18 cellular contexts compared by ENCODE assay signal in the genomic region with DNA sequence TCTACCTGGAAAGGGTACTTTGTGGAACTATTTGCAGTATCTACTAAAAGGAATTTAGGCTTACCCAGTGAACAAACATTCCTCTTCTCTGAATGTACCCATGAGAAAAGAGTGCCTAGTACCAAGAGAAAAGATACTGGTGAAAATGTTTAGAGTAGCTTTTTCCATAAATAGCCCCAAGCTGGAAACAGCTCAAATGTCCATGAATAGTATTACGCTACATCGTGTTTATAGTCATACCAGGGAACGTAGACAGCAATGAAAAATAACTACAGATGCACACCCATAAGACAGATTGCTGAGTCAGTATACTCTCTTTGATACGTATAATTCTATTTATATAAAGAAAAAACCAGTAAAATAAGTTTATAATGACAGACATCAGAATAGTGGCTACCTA.
DNase-seq lines count a peak whose midpoint lies in the region; ATAC-seq and TF ChIP-seq lines count a peak whose summit lies in the region.
"Had no signal": no experiment of that assay in that cellular context is flagged by ENCODE, and none has a peak within 500 bp of the region (broad histone marks: within the 10 kb centered on the region; RNA-seq: fewer than 3 reads in every experiment).

No MANE protein-coding gene starts in this region.

- no peak overlapping the region for H2BK5ac ChIP-seq in mesendoderm (ENCODE audit: low read length)

- H3K23ac ChIP-seq in mesendoderm (ENCODE audit: low read length) = no peak overlapping the region

- ATAC-seq in left cardiac atrium (no peak), GM18868 (IDR thresholded peaks at IDR 0.05; ENCODE audit: unreplicated experiment) (no peak)
- ATAC-seq: left lobe of liver had no signal

- no peak overlapping the region for H3K18ac ChIP-seq in mesendoderm (ENCODE audit: low read length)

- no peak overlapping the region for H2BK120ac ChIP-seq in mesendoderm (ENCODE audit: low read depth, low read length)

- TF ChIP-seq CTCF in left ventricle myocardium inferior (IDR thresholded peaks at IDR 0.05; ENCODE audit: borderline replicate concordance) (no peak), coronary artery (IDR thresholded peaks at IDR 0.05) (no peak), brain microvascular endothelial cell (IDR thresholded peaks at IDR 0.05; ENCODE audit: low read depth, low read length, missing control alignments) (no peak)

- H3K27me3 ChIP-seq in left ventricle myocardium inferior (ENCODE audit: low read depth) = no peaks in the 10 kb centered on the region
- H3K27me3 ChIP-seq in mesendoderm (ENCODE audit: insufficient read depth, low read length, poor library complexity) = no peaks in the 10 kb centered on the region
- H3K27me3 ChIP-seq in brain microvascular endothelial cell (replicated peaks) = no peaks in the 10 kb centered on the region
- H3K27me3 ChIP-seq: gastrocnemius medialis had no signal

- no peaks in the 10 kb centered on the region for H3K79me1 ChIP-seq in mesendoderm (ENCODE audit: low read length)

- no peaks in the 10 kb centered on the region for H3K9me3 ChIP-seq in left ventricle myocardium inferior (replicated peaks)
- H3K9me3 ChIP-seq: gastrocnemius medialis had no signal

- H3K27ac ChIP-seq in left ventricle myocardium inferior (replicated peaks) (peak overlapping the region; percentile 69), coronary artery (peak overlapping the region; percentile 54 to 59), mesendoderm (ENCODE audit: low read depth, low read length) (no peak overlapping the region), brain microvascular endothelial cell (no peak overlapping the region)
- H3K27ac ChIP-seq: C4-2B, gastrocnemius medialis had no signal

- no peaks in the 10 kb centered on the region for H3K36me3 ChIP-seq in left ventricle myocardium inferior
- H3K36me3 ChIP-seq in mesendoderm (ENCODE audit: control insufficient read depth, insufficient read depth, low read length) = no peaks in the 10 kb centered on the region
- H3K36me3 ChIP-seq in brain microvascular endothelial cell (replicated peaks) = no peaks in the 10 kb centered on the region
- H3K36me3 ChIP-seq: gastrocnemius medialis had no signal

- no peaks in the 10 kb centered on the region for H3K79me2 ChIP-seq in mesendoderm (ENCODE audit: control insufficient read depth, insufficient read depth, low read length)

- no peak overlapping the region for H2AK5ac ChIP-seq in mesendoderm (ENCODE audit: low read length)

- H3K4me1 ChIP-seq in left ventricle myocardium inferior (peaks cover 46% of the 10 kb centered on the region), mesendoderm (ENCODE audit: control insufficient read depth, low read depth, low read length) (peaks cover 9% of the 10 kb centered on the region)

- H3K4me3 ChIP-seq in left ventricle myocardium inferior (no peak overlapping the region), coronary artery (no peak overlapping the region), mesendoderm (ENCODE audit: low read length) (no peak overlapping the region), brain microvascular endothelial cell (ENCODE audit: low read depth, low read length) (no peak overlapping the region)
- H3K4me3 ChIP-seq: gastrocnemius medialis had no signal

- intact Hi-C loops in left ventricle myocardium inferior (cut with micrococcal nuclease) (no loop called here), left cardiac atrium (cut with DNase I) (no loop called here)

- H4K8ac ChIP-seq in mesendoderm (ENCODE audit: low read depth, low read length) = no peak overlapping the region

- H4K5ac ChIP-seq in mesendoderm (ENCODE audit: low read length) = no peak overlapping the region

- H2BK15ac ChIP-seq in mesendoderm (replicated peaks; ENCODE audit: low read depth) = no peak overlapping the region

- no CpG with 5 or more reads among the region's 4 CpGs for WGBS in mesendoderm (ENCODE audit: extremely low coverage, insufficient coverage, low lambda C conversion rate)

- no peak overlapping the region for H3K4ac ChIP-seq in mesendoderm (ENCODE audit: low read depth, low read length)

- no peak overlapping the region for H3K4me2 ChIP-seq in mesendoderm (ENCODE audit: low read length)

- H3K56ac ChIP-seq in mesendoderm (ENCODE audit: low read length) = no peak overlapping the region

- H3K9ac ChIP-seq in mesendoderm (ENCODE audit: low read length) = no peak overlapping the region

- in situ Hi-C loops in brain microvascular endothelial cell (cut with HindIII; ENCODE audit: low pct_ligation_motif_present, low sequenced_read_pairs) = no loop called here

- DNase-seq in left ventricle myocardium inferior = no peak
- DNase-seq in left cardiac atrium = no peak
- DNase-seq in coronary artery (ENCODE audit: low spot score) = no peak
- peak; percentile 25 for DNase-seq in mesendoderm
- no peak for DNase-seq in brain microvascular endothelial cell
- no peak for DNase-seq in NCI-H1694 treated with DMSO at 0.1 percent for 48 hours (lab: John Stamatoyannopoulos, UW)
- DNase-seq in NCI-H748 treated with DMSO at 0.1 percent for 48 hours (lab: John Stamatoyannopoulos, UW) = no peak
- DNase-seq: 8988T; activated CD4-positive, alpha-beta T cell treated with anti-CD3 and anti-CD28 coated beads for 48 hours; activated gamma-delta T cell treated with Interleukin-2 at 50 U/mL for 16 hours; gastrocnemius medialis; HFFc6; Karpas-422; NCI-H1436 treated with DMSO at 0.1 percent for 48 hours; stimulated activated CD4-positive, alpha-beta T cell treated with anti-CD3 and anti-CD28 coated beads, Interleukin-4, amount 100 ng/mL, for 1 hour had no signal

Comparison
In these comparisons a context has a peak if more than half of its experiments do, and no peak if none do; other contexts are left out.
1. H3K27ac ChIP-seq: peak in left ventricle myocardium inferior (single experiment) and coronary artery (2 of 2); none in mesendoderm (single experiment) and brain microvascular endothelial cell (single experiment).